In the genomic region with DNA sequence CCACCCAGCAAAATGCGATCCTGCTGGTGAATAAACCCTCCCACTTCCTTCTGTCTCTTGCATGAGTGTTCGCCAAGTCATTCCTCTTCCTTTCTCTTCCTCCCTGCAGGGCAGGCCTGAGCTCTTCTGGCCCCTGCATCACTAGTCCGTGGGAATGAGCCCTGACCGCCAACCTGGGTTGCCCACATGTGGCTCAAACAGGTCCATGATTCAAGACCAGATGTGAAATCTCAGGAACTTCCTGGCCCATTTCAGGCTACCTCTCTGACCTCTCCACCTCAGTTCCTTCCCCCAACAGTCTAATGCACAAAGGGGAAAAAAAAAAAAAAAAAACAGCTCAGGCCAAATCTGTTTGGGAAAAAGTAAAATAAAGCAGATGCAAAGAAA, we compare ENCODE assay signal across 8 cellular contexts. TPM values are rescaled to one million over a fixed set of nuclear protein-coding genes. Genes with fewer than 3 reads are reported as not detected.
DNase-seq lines count a peak whose midpoint lies in the region; ATAC-seq and TF ChIP-seq lines count a peak whose summit lies in the region.

No MANE protein-coding gene starts in this region.

- H3K4me1 ChIP-seq in hepatocyte (ENCODE audit: insufficient read depth) (peaks cover 15% of the 10 kb centered on the region), thyroid gland (peaks cover 18 to 33% of the 10 kb centered on the region in 2 donors)

- H3K9me3 ChIP-seq in hepatocyte (ENCODE audit: low read depth), result no peaks in the 10 kb centered on the region
- no peaks in the 10 kb centered on the region for H3K9me3 ChIP-seq in thyroid gland

- H3K36me3 Mint-ChIP-seq in activated CD8-positive, alpha-beta T cell treated with anti-CD3 and anti-CD28 coated beads for 36 hours (ENCODE audit: low read depth), result no peaks in the 10 kb centered on the region
- no peaks in the 10 kb centered on the region for H3K36me3 Mint-ChIP-seq in naive thymus-derived CD8-positive, alpha-beta T cell

- peak overlapping the region; percentile 26 for H3K4me3 Mint-ChIP-seq in activated CD8-positive, alpha-beta T cell treated with anti-CD3 and anti-CD28 coated beads for 36 hours
- peak overlapping the region in 1 of 10 donors; percentile 2 for H3K4me3 Mint-ChIP-seq in naive thymus-derived CD8-positive, alpha-beta T cell

- H3K36me3 ChIP-seq in hepatocyte (replicated peaks; ENCODE audit: insufficient read depth, low read depth), result no peaks in the 10 kb centered on the region
- H3K36me3 ChIP-seq in thyroid gland, result no peaks in the 10 kb centered on the region

- no peak for TF ChIP-seq CTCF in activated CD8-positive, alpha-beta T cell treated with anti-CD3 and anti-CD28 coated beads for 36 hours (IDR thresholded peaks at IDR 0.05)
- TF ChIP-seq CTCF in hepatocyte (IDR thresholded peaks at IDR 0.05; ENCODE audit: poor library complexity) (no peak), thyroid gland (IDR thresholded peaks at IDR 0.05) (no peak)

- no peaks in the 10 kb centered on the region for H3K9me3 Mint-ChIP-seq in activated CD8-positive, alpha-beta T cell treated with anti-CD3 and anti-CD28 coated beads for 36 hours
- no peaks in the 10 kb centered on the region for H3K9me3 Mint-ChIP-seq in naive thymus-derived CD8-positive, alpha-beta T cell

- H4K20me1 ChIP-seq in hepatocyte (ENCODE audit: insufficient read depth, poor library complexity, severe bottlenecking), result no peaks in the 10 kb centered on the region

- CTCF ChIA-PET in activated CD8-positive, alpha-beta T cell treated with anti-CD3 and anti-CD28 coated beads for 36 hours (lab: Charles Lee), result interaction anchor here (1.0 to 1.4 kb wide), 3 partner anchors 11 to 14 kb away, joined by 3 to 4 read pairs (median 4); no protein-coding TSS in a partner anchor

- H3K79me2 ChIP-seq in hepatocyte, result no peaks in the 10 kb centered on the region

- TF ChIP-seq POLR2A in thyroid gland (IDR thresholded peaks at IDR 0.05), result no peak

- H3K4me2 ChIP-seq in hepatocyte, result peak overlapping the region; percentile 71

- no peaks in the 10 kb centered on the region for H3K27me3 Mint-ChIP-seq in activated CD8-positive, alpha-beta T cell treated with anti-CD3 and anti-CD28 coated beads for 36 hours
- H3K27me3 Mint-ChIP-seq in naive thymus-derived CD8-positive, alpha-beta T cell, result peaks cover 0 to 4% (median 0%) of the 10 kb centered on the region in 5 donors

- H3K27me3 ChIP-seq in hepatocyte, result no peaks in the 10 kb centered on the region
- no peaks in the 10 kb centered on the region for H3K27me3 ChIP-seq in thyroid gland

- H3K27ac Mint-ChIP-seq in activated CD8-positive, alpha-beta T cell treated with anti-CD3 and anti-CD28 coated beads for 36 hours, result peak overlapping the region; percentile 47
- no peak overlapping the region for H3K27ac Mint-ChIP-seq in naive thymus-derived CD8-positive, alpha-beta T cell

- 80% methylated on average over 4 of the region's 4 CpGs for WGBS in hepatocyte (ENCODE audit: low lambda C conversion rate, missing lambda C conversion rate)
- 44 to 48% methylated on average over 4 of the region's 4 CpGs for WGBS in thyroid gland, 2 donors

- H3K9me2 ChIP-seq in hepatocyte (replicated peaks; ENCODE audit: insufficient read depth), result no peaks in the 10 kb centered on the region

- H3K27ac ChIP-seq in hepatocyte, result peak overlapping the region; percentile 87
- peak overlapping the region; percentile 82 to 95 (median 93) for H3K27ac ChIP-seq in thyroid gland

- H2AFZ ChIP-seq in hepatocyte, result peak overlapping the region; percentile 81

- DNase-seq in Ammon's horn (ENCODE audit: low spot score), result peak; percentile 64
- DNase-seq in HK-2 (ENCODE audit: unreplicated experiment), result peak; percentile 64
- no peak for DNase-seq in activated CD8-positive, alpha-beta T cell treated with anti-CD3 and anti-CD28 coated beads for 36 hours
- DNase-seq in hepatocyte (ENCODE audit: low spot score), result no peak
- peak; percentile 31 to 51 for DNase-seq in thyroid gland
- DNase-seq in naive thymus-derived CD8-positive, alpha-beta T cell, result no peak
- no peak for DNase-seq in C1 segment of cervical spinal cord (lab: John Stamatoyannopoulos, UW)

- H3K4me3 ChIP-seq in hepatocyte (no peak overlapping the region), thyroid gland (replicated peaks in 1 of 3) (no peak overlapping the region)

- intact Hi-C loops in activated CD8-positive, alpha-beta T cell treated with anti-CD3 and anti-CD28 coated beads for 36 hours (cut with micrococcal nuclease), result no loop called here
- intact Hi-C loops in thyroid gland (cut with DNase I), result no loop called here

- peaks cover 15% of the 10 kb centered on the region for H3K4me1 Mint-ChIP-seq in activated CD8-positive, alpha-beta T cell treated with anti-CD3 and anti-CD28 coated beads for 36 hours (ENCODE audit: low read depth)
- peaks cover 7 to 19% (median 14%) of the 10 kb centered on the region in 4 donors for H3K4me1 Mint-ChIP-seq in naive thymus-derived CD8-positive, alpha-beta T cell

- POLR2A ChIA-PET in activated CD8-positive, alpha-beta T cell treated with anti-CD3 and anti-CD28 coated beads for 36 hours (lab: Charles Lee), result interaction anchor here (0.8 to 1.2 kb wide), 2 partner anchors 12 to 60 kb away, joined by 3 to 5 read pairs; no protein-coding TSS in a partner anchor
- POLR2A ChIA-PET in naive thymus-derived CD8-positive, alpha-beta T cell (lab: Charles Lee), result interaction anchor here (0.6 to 1.2 kb wide), 3 partner anchors 15 to 142 kb away, joined by 3 to 4 read pairs (median 3); no protein-coding TSS in a partner anchor

- no peak for ATAC-seq in activated CD8-positive, alpha-beta T cell treated with anti-CD3 and anti-CD28 coated beads for 36 hours
- ATAC-seq in naive thymus-derived CD8-positive, alpha-beta T cell, result no peak
- no peak for ATAC-seq in HG02588 (IDR thresholded peaks at IDR 0.05; ENCODE audit: unreplicated experiment)

RNA-seq across cellular contexts. Expression of gene YWHAG, which starts 5.4 kb away (rescaled TPM):
- 100 to 1,000 TPM; 138 to 143 TPM for total RNA-seq in activated CD8-positive, alpha-beta T cell treated with anti-CD3 and anti-CD28 coated beads for 36 hours
- 106 and 117 TPM in 2 replicates for total RNA-seq in hepatocyte
- polyA plus RNA-seq in hepatocyte, result 12.6 and 17.2 TPM in 2 replicates
- 10 to 100 TPM; 37.4 to 43.4 (median 41.4) TPM for total RNA-seq in thyroid gland
- 10 to 100 TPM; 36.5 to 38.2 TPM for total RNA-seq in naive thymus-derived CD8-positive, alpha-beta T cell
- polyA plus RNA-seq in naive thymus-derived CD8-positive, alpha-beta T cell, result 1 to 10 TPM; 1.4 to 1.9 (median 1.7) TPM

RNA-seq across cellular contexts. Expression of gene SSC4D, which starts 45.3 kb away (rescaled TPM):
- under 1 TPM; 0.67 to 0.68 TPM for total RNA-seq in activated CD8-positive, alpha-beta T cell treated with anti-CD3 and anti-CD28 coated beads for 36 hours
- total RNA-seq in hepatocyte, result 6.9 and 9.7 TPM in 2 replicates
- polyA plus RNA-seq in hepatocyte, result 11.0 and 14.5 TPM in 2 replicates
- 10 to 100 TPM in 3 of 4 donors, 1 to 10 TPM in 1; 3.6 to 14.0 (median 13.4) TPM for total RNA-seq in thyroid gland
- not detected for total RNA-seq in naive thymus-derived CD8-positive, alpha-beta T cell
- polyA plus RNA-seq in naive thymus-derived CD8-positive, alpha-beta T cell, result under 1 TPM in 2 of 3 donors, not detected in 1; 0.62 to 0.85 TPM

Comparison
In these comparisons a context has a peak if more than half of its experiments do, and no peak if none do; other contexts are left out.
1. DNase-seq: peak in Ammon's horn (single experiment), HK-2 (single experiment) and thyroid gland (2 of 2); none in activated CD8-positive, alpha-beta T cell treated with anti-CD3 and anti-CD28 coated beads for 36 hours (single experiment), hepatocyte (single experiment), naive thymus-derived CD8-positive, alpha-beta T cell (0 of 10) and C1 segment of cervical spinal cord (0 of 14).